In genomic region chr1:25236261-25236660, GRCh38 we compare ENCODE assay signal across 11 cellular contexts. TPM values are rescaled to one million over a fixed set of nuclear protein-coding genes. Genes with fewer than 3 reads are reported as not detected.
"Had no signal": no experiment of that assay in that cellular context is flagged by ENCODE, and none has a peak within 500 bp of the region (broad histone marks: within the 10 kb centered on the region; RNA-seq: fewer than 3 reads in every experiment).

No MANE protein-coding gene starts in this region.

RNA-seq across cellular contexts. Expression of gene RHD, which starts 36.0 kb away (rescaled TPM):
- total RNA-seq: activated CD8-positive, alpha-beta memory T cell treated with anti-CD3 and anti-CD28 coated beads for 36 hours; chondrocyte; endothelial cell of umbilical vein; fibroblast of lung; fibroblast of villous mesenchyme; kidney; left colon; lower leg skin; naive thymus-derived CD8-positive, alpha-beta T cell; omental fat pad had no signal
- polyA plus RNA-seq: endothelial cell of umbilical vein, esophagus, fibroblast of lung had no signal
